ENCODE assay signal across 1 cellular context in genomic region chr16:12611006-12611477, GRCh38.
TF ChIP-seq lines count a peak whose summit lies in the region.

No MANE protein-coding gene starts in this region.

TF ChIP-seq in K562, 482 proteins besides CTCF, POLR2A, EP300 and RAD21 (continued from another document and continues in another):
- TF ChIP-seq, protein P1, sequence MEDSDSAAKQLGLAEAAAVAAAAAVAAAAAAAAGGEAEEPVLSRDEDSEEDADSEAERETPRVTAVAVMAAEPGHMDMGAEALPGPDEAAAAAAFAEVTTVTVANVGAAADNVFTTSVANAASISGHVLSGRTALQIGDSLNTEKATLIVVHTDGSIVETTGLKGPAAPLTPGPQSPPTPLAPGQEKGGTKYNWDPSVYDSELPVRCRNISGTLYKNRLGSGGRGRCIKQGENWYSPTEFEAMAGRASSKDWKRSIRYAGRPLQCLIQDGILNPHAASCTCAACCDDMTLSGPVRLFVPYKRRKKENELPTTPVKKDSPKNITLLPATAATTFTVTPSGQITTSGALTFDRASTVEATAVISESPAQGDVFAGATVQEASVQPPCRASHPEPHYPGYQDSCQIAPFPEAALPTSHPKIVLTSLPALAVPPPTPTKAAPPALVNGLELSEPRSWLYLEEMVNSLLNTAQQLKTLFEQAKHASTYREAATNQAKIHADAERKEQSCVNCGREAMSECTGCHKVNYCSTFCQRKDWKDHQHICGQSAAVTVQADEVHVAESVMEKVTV (CRISPR knock-in tag; IDR thresholded peaks at IDR 0.05): peak; percentile 36; the same call in 1 of the 2 replicates
- TF ChIP-seq TBP (optimal IDR thresholded peaks at IDR 0.05; ENCODE audit: low read depth, low read length): no peak
- no peak for TF ChIP-seq PHB (CRISPR knock-in tag; IDR thresholded peaks at IDR 0.05)
- peak; percentile 90 for TF ChIP-seq ZNF134 (CRISPR knock-in tag; conservative IDR thresholded peaks at IDR 0.05)
- TF ChIP-seq CC2D1A (IDR thresholded peaks at IDR 0.05): no peak
- TF ChIP-seq ZNF589 (CRISPR knock-in tag; IDR thresholded peaks at IDR 0.05; ENCODE audit: low read depth): peak; percentile 100
- TF ChIP-seq ZNF212 (CRISPR knock-in tag; IDR thresholded peaks at IDR 0.05): peak; percentile 93
- 0 out of 2 replicates have a peak, but pooled peaks have one; percentile 7 for TF ChIP-seq CEBPB (tag; IDR thresholded peaks at IDR 0.05)
- TF ChIP-seq SIN3B (IDR thresholded peaks at IDR 0.05; ENCODE audit: low read depth): no peak
- TF ChIP-seq ZSCAN32 (CRISPR knock-in tag; IDR thresholded peaks at IDR 0.05): peak; percentile 94
- TF ChIP-seq NFE2 (IDR thresholded peaks at IDR 0.05; ENCODE audit: low read depth): peak; percentile 22; the same call in 1 of the 2 replicates
- TF ChIP-seq MLX (CRISPR knock-in tag; conservative IDR thresholded peaks at IDR 0.05): 0 out of 4 replicates have a peak, but pooled peaks of 1 of the 2 experiments have one; percentile 36
- TF ChIP-seq TRIM28 (IDR thresholded peaks at IDR 0.05): no peak
- TF ChIP-seq HNRNPK (IDR thresholded peaks at IDR 0.05; ENCODE audit: low read depth, low read length, poor library complexity, severe bottlenecking): no peak
- TF ChIP-seq TCFL5 (CRISPR knock-in tag; conservative IDR thresholded peaks at IDR 0.05): peak; percentile 96
- peak; percentile 77 for TF ChIP-seq ADNP (tag; IDR thresholded peaks at IDR 0.05)
- TF ChIP-seq ELF2 (CRISPR knock-in tag; IDR thresholded peaks at IDR 0.05): peak; percentile 85
- peak; percentile 96 for TF ChIP-seq NFXL1 (CRISPR knock-in tag; IDR thresholded peaks at IDR 0.05)
- TF ChIP-seq, protein P2, sequence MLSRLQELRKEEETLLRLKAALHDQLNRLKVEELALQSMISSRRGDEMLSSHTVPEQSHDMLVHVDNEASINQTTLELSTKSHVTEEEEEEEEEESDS (CRISPR knock-in tag; IDR thresholded peaks at IDR 0.05): peak; percentile 75
- no peak for TF ChIP-seq MIER1 (IDR thresholded peaks at IDR 0.05; ENCODE audit: low read depth)
- TF ChIP-seq SRF (CRISPR knock-in tag; IDR thresholded peaks at IDR 0.05): peak in 1 of 2 experiments; percentile 85; a peak in 2 of 4 replicates
- TF ChIP-seq STAT6 (CRISPR knock-in tag; IDR thresholded peaks at IDR 0.05): no peak
- peak; percentile 99 for TF ChIP-seq PYGO2 (tag; IDR thresholded peaks at IDR 0.05)
- peak; percentile 99 for TF ChIP-seq ERF (CRISPR knock-in tag; IDR thresholded peaks at IDR 0.05)
- TF ChIP-seq, protein P3, sequence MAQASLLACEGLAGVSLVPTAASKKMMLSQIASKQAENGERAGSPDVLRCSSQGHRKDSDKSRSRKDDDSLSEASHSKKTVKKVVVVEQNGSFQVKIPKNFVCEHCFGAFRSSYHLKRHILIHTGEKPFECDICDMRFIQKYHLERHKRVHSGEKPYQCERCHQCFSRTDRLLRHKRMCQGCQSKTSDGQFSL (CRISPR knock-in tag; IDR thresholded peaks at IDR 0.05): no peak
- TF ChIP-seq, protein P3 (tag; IDR thresholded peaks at IDR 0.05): peak in 1 of 2 experiments; percentile 96; a peak in 2 of 4 replicates
- TF ChIP-seq ZNF583 (CRISPR knock-in tag; IDR thresholded peaks at IDR 0.05): peak; percentile 100
- peak; percentile 99 for TF ChIP-seq CXXC5 (CRISPR knock-in tag; IDR thresholded peaks at IDR 0.05)
- peak; percentile 77; the same call in 1 of the 2 replicates for TF ChIP-seq ZNF764 (CRISPR knock-in tag; IDR thresholded peaks at IDR 0.05; ENCODE audit: low read depth)
- peak; percentile 98 for TF ChIP-seq ZNF197 (CRISPR knock-in tag; IDR thresholded peaks at IDR 0.05; ENCODE audit: low read depth)
- TF ChIP-seq DDX20 (tag; IDR thresholded peaks at IDR 0.05; ENCODE audit: low read depth): peak; percentile 98
- peak; percentile 94 for TF ChIP-seq FOXO4 (CRISPR knock-in tag; IDR thresholded peaks at IDR 0.05)
- TF ChIP-seq SOX6 (IDR thresholded peaks at IDR 0.05): no peak
- TF ChIP-seq RBM17 (IDR thresholded peaks at IDR 0.05; ENCODE audit: borderline replicate concordance, low read depth, low read length): no peak
- TF ChIP-seq USF2 (CRISPR knock-in tag; IDR thresholded peaks at IDR 0.05): no peak
- peak; percentile 24; the same call in 1 of the 2 replicates for TF ChIP-seq TCF3 (CRISPR knock-in tag; IDR thresholded peaks at IDR 0.05)
- peak; percentile 98 for TF ChIP-seq ZNF311 (CRISPR knock-in tag; IDR thresholded peaks at IDR 0.05)
- no peak for TF ChIP-seq PHB2 (IDR thresholded peaks at IDR 0.05; ENCODE audit: low read depth)
- TF ChIP-seq RHOXF2B (CRISPR knock-in tag; conservative IDR thresholded peaks at IDR 0.05): peak; percentile 56; the same call in 1 of the 2 replicates
- no peak for TF ChIP-seq MED1 (CRISPR knock-in tag; IDR thresholded peaks at IDR 0.05; ENCODE audit: borderline replicate concordance)
- TF ChIP-seq ZNF165 (CRISPR knock-in tag; IDR thresholded peaks at IDR 0.05; ENCODE audit: borderline replicate concordance): peak; percentile 95; the same call in 1 of the 2 replicates
- TF ChIP-seq MEF2D (tag; conservative IDR thresholded peaks at IDR 0.05; ENCODE audit: low read depth): peak; percentile 99
- TF ChIP-seq HSF4 (CRISPR knock-in tag; IDR thresholded peaks at IDR 0.05; ENCODE audit: borderline replicate concordance): peak; percentile 99
- peak; percentile 91 for TF ChIP-seq ZNF780A (CRISPR knock-in tag; IDR thresholded peaks at IDR 0.05)
- TF ChIP-seq, protein P4, sequence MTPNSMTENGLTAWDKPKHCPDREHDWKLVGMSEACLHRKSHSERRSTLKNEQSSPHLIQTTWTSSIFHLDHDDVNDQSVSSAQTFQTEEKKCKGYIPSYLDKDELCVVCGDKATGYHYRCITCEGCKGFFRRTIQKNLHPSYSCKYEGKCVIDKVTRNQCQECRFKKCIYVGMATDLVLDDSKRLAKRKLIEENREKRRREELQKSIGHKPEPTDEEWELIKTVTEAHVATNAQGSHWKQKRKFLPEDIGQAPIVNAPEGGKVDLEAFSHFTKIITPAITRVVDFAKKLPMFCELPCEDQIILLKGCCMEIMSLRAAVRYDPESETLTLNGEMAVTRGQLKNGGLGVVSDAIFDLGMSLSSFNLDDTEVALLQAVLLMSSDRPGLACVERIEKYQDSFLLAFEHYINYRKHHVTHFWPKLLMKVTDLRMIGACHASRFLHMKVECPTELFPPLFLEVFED (CRISPR knock-in tag; conservative IDR thresholded peaks at IDR 0.05): peak; percentile 97
- peak; percentile 94 for TF ChIP-seq ZFP1 (CRISPR knock-in tag; IDR thresholded peaks at IDR 0.05)
- peak; percentile 68; the same call in 1 of the 2 replicates for TF ChIP-seq HOXB6 (CRISPR knock-in tag; IDR thresholded peaks at IDR 0.05; ENCODE audit: borderline replicate concordance)
- TF ChIP-seq ZNF584 (CRISPR knock-in tag; IDR thresholded peaks at IDR 0.05; ENCODE audit: low read depth): peak; percentile 100
- TF ChIP-seq CEBPG (CRISPR knock-in tag; IDR thresholded peaks at IDR 0.05): no peak
- TF ChIP-seq CEBPG (tag; conservative IDR thresholded peaks at IDR 0.05 in 1 of 2, IDR thresholded peaks at IDR 0.05 in 1 of 2): peak in 1 of 2 experiments; percentile 29; a peak in 1 of 4 replicates
- TF ChIP-seq ZNF143 (CRISPR knock-in tag; IDR thresholded peaks at IDR 0.05): no peak
- no peak for TF ChIP-seq HES1 (IDR thresholded peaks at IDR 0.05; ENCODE audit: low read depth)
- TF ChIP-seq CREM (IDR thresholded peaks at IDR 0.05; ENCODE audit: low read depth): 0 out of 2 replicates have a peak, but pooled peaks have one; percentile 25
- TF ChIP-seq, protein P5, sequence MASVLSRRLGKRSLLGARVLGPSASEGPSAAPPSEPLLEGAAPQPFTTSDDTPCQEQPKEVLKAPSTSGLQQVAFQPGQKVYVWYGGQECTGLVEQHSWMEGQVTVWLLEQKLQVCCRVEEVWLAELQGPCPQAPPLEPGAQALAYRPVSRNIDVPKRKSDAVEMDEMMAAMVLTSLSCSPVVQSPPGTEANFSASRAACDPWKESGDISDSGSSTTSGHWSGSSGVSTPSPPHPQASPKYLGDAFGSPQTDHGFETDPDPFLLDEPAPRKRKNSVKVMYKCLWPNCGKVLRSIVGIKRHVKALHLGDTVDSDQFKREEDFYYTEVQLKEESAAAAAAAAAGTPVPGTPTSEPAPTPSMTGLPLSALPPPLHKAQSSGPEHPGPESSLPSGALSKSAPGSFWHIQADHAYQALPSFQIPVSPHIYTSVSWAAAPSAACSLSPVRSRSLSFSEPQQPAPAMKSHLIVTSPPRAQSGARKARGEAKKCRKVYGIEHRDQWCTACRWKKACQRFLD (CRISPR knock-in tag; IDR thresholded peaks at IDR 0.05): peak; percentile 100
- peak; percentile 89; the same call in 1 of the 2 replicates for TF ChIP-seq CAMTA2 (CRISPR knock-in tag; conservative IDR thresholded peaks at IDR 0.05)
- TF ChIP-seq ILK (tag; IDR thresholded peaks at IDR 0.05; ENCODE audit: borderline replicate concordance, low read depth): peak; percentile 97
- TF ChIP-seq SIX5 (IDR thresholded peaks at IDR 0.05; ENCODE audit: borderline replicate concordance in 1 of 2, insufficient read depth in 1 of 2, low read depth in 1 of 2, low read length in 2 of 2): no peak
- TF ChIP-seq ZNF347 (CRISPR knock-in tag; IDR thresholded peaks at IDR 0.05; ENCODE audit: low read depth): peak; percentile 91
- TF ChIP-seq TEAD1 (CRISPR knock-in tag; IDR thresholded peaks at IDR 0.05): peak in 1 of 2 experiments; percentile 99; a peak in 2 of 4 replicates
- TF ChIP-seq MXD1 (CRISPR knock-in tag; IDR thresholded peaks at IDR 0.05; ENCODE audit: borderline replicate concordance, poor library complexity, severe bottlenecking): peak; percentile 86
- TF ChIP-seq, protein P6, sequence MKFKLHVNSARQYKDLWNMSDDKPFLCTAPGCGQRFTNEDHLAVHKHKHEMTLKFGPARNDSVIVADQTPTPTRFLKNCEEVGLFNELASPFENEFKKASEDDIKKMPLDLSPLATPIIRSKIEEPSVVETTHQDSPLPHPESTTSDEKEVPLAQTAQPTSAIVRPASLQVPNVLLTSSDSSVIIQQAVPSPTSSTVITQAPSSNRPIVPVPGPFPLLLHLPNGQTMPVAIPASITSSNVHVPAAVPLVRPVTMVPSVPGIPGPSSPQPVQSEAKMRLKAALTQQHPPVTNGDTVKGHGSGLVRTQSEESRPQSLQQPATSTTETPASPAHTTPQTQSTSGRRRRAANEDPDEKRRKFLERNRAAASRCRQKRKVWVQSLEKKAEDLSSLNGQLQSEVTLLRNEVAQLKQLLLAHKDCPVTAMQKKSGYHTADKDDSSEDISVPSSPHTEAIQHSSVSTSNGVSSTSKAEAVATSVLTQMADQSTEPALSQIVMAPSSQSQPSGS (CRISPR knock-in tag; IDR thresholded peaks at IDR 0.05): no peak
- peak; percentile 90 for TF ChIP-seq GATAD2A (IDR thresholded peaks at IDR 0.05)
